13 cellular contexts compared by ENCODE assay signal in the genomic region with DNA sequence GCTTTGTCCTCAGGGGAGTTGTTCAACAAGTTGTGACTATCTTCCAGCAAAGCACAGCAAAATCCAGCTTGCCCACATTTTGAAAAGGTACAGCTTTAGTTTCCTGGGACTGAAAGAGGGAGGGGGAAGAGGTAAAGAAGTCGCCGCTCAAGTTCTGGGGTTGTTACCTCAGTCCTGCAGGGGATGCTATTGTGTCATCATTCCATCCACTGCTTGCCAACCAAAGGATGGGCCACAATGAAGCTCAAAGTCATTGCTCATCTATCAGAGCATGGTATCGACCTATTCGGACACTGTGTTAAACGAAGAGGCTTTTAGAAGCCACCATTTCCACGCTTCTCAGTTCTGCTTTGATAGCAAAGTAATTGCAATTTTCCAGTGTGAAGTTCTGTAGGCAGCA. TPM values are rescaled to one million over a fixed set of nuclear protein-coding genes. Genes with fewer than 3 reads are reported as not detected.
DNase-seq lines count a peak whose midpoint lies in the region; ATAC-seq, FAIRE-seq and TF ChIP-seq lines count a peak whose summit lies in the region.
"Had no signal": no experiment of that assay in that cellular context is flagged by ENCODE, and none has a peak within 500 bp of the region (broad histone marks: within the 10 kb centered on the region; RNA-seq: fewer than 3 reads in every experiment).

No MANE protein-coding gene starts in this region.

- WGBS in tibial nerve, 2 donors, result 35 to 53% methylated on average over 6 of the region's 6 CpGs

- no peaks in the 10 kb centered on the region for H3K4me1 ChIP-seq in DND-41 (ENCODE audit: insufficient read depth, low read length)
- no peaks in the 10 kb centered on the region for H3K4me1 ChIP-seq in astrocyte (ENCODE audit: insufficient read depth, low read length)
- H3K4me1 ChIP-seq in left lung, result no peaks in the 10 kb centered on the region
- no peaks in the 10 kb centered on the region for H3K4me1 ChIP-seq in tibial nerve

- no peak overlapping the region for H3K4me3 Mint-ChIP-seq in astrocyte (ENCODE audit: unreplicated experiment)

- TF ChIP-seq EP300 in tibial nerve (IDR thresholded peaks at IDR 0.05), result no peak

- intact Hi-C loops in left lung (cut with DNase I), result no loop called here

- H3K4me2 ChIP-seq in DND-41 (ENCODE audit: insufficient read depth, low read length) (no peak overlapping the region), astrocyte (ENCODE audit: low read length) (no peak overlapping the region)

- H3K27me3 ChIP-seq in DND-41 (ENCODE audit: insufficient read depth, low read length, poor library complexity) (peaks cover 6% of the 10 kb centered on the region), astrocyte (ENCODE audit: insufficient read depth, low read length) (peaks cover 2% of the 10 kb centered on the region), left lung (no peaks in the 10 kb centered on the region), tibial nerve (no peaks in the 10 kb centered on the region)

- no peak overlapping the region for H3K9ac ChIP-seq in DND-41 (ENCODE audit: low read depth, low read length)
- no peak overlapping the region for H3K9ac ChIP-seq in astrocyte (ENCODE audit: low read length)

- no peak overlapping the region for H3K27ac Mint-ChIP-seq in astrocyte (ENCODE audit: unreplicated experiment)

- TF ChIP-seq POLR2A in tibial nerve (IDR thresholded peaks at IDR 0.05), result no peak

- TF ChIP-seq CTCF in DND-41 (IDR thresholded peaks at IDR 0.05; ENCODE audit: borderline replicate concordance, extremely low read depth, low read length, poor library complexity, severe bottlenecking), result peak; percentile 32
- peak; percentile 6 for TF ChIP-seq CTCF in astrocyte (IDR thresholded peaks at IDR 0.05; ENCODE audit: insufficient read depth, low read depth, low read length)
- TF ChIP-seq CTCF in left lung (IDR thresholded peaks at IDR 0.05), result no peak
- peak in 2 of 5 experiments; percentile 9 to 29 for TF ChIP-seq CTCF in tibial nerve (IDR thresholded peaks at IDR 0.05)

- H3K79me2 ChIP-seq in DND-41 (ENCODE audit: insufficient read depth, low read length) (no peaks in the 10 kb centered on the region), astrocyte (ENCODE audit: insufficient read depth, low read length) (no peaks in the 10 kb centered on the region)

- ATAC-seq in DND-41 (ENCODE audit: insufficient read depth, low read depth), result no peak
- peak; percentile 53 for ATAC-seq in left lung
- no peak for ATAC-seq in GM18873 (IDR thresholded peaks at IDR 0.05; ENCODE audit: low FRiP score, unreplicated experiment)

- peaks cover 8% of the 10 kb centered on the region for H3K27me3 Mint-ChIP-seq in astrocyte (ENCODE audit: low read depth, unreplicated experiment)

- no peaks in the 10 kb centered on the region for H3K36me3 Mint-ChIP-seq in astrocyte (ENCODE audit: low read depth, unreplicated experiment)

- H3K36me3 ChIP-seq in DND-41 (ENCODE audit: insufficient read depth, low read length) (no peaks in the 10 kb centered on the region), astrocyte (ENCODE audit: insufficient read depth, low read length) (no peaks in the 10 kb centered on the region), left lung (no peaks in the 10 kb centered on the region), tibial nerve (no peaks in the 10 kb centered on the region)

- H3K9me3 ChIP-seq in DND-41 (ENCODE audit: insufficient read depth, low read length, severe bottlenecking), result no peaks in the 10 kb centered on the region
- H3K9me3 ChIP-seq in astrocyte (ENCODE audit: insufficient read depth, low read depth, low read length), result no peaks in the 10 kb centered on the region
- H3K9me3 ChIP-seq in left lung, result no peaks in the 10 kb centered on the region
- no peaks in the 10 kb centered on the region for H3K9me3 ChIP-seq in tibial nerve

- FAIRE-seq in astrocyte (lab: Jason Lieb, UNC), result no peak

- no peaks in the 10 kb centered on the region for H3K4me1 Mint-ChIP-seq in astrocyte (ENCODE audit: low read depth, unreplicated experiment)

- no peaks in the 10 kb centered on the region for H3K9me3 Mint-ChIP-seq in astrocyte (ENCODE audit: unreplicated experiment)

- no peak overlapping the region for H3K27ac ChIP-seq in DND-41 (ENCODE audit: low read length)
- no peak overlapping the region for H3K27ac ChIP-seq in astrocyte (ENCODE audit: low read depth, low read length)
- no peak overlapping the region for H3K27ac ChIP-seq in left lung
- no peak overlapping the region for H3K27ac ChIP-seq in tibial nerve
- H3K27ac ChIP-seq: skin epidermis had no signal

- DNase-seq in DND-41, result no peak
- peak; percentile 10 for DNase-seq in HPDE6-E6E7 (ENCODE audit: extremely low spot score)
- DNase-seq in astrocyte (ENCODE audit: low read depth), result no peak
- DNase-seq in left lung, result no peak
- no peak for DNase-seq in SK-N-DZ (ENCODE audit: low spot score)
- no peak for DNase-seq in activated CD4-positive, alpha-beta T cell treated with anti-CD3 and anti-CD28 coated beads, Interleukin-2, amount 50 U/mL, for 1 hour
- DNase-seq in tibial nerve (ENCODE audit: low spot score in 2 of 2), result no peak
- DNase-seq: effector memory CD4-positive, alpha-beta T cell; GDM1; NCI-H446; T1000 had no signal

- H4K20me1 ChIP-seq in DND-41 (ENCODE audit: insufficient read depth, low read length) (no peaks in the 10 kb centered on the region), astrocyte (ENCODE audit: insufficient read depth, low read length) (no peaks in the 10 kb centered on the region)

- H2AFZ ChIP-seq in DND-41 (ENCODE audit: low read depth, low read length) (no peak overlapping the region), astrocyte (ENCODE audit: low read depth, low read length) (no peak overlapping the region)

- no peak overlapping the region for H3K4me3 ChIP-seq in DND-41 (ENCODE audit: low read depth in 1 of 2, low read length in 2 of 2)
- no peak overlapping the region for H3K4me3 ChIP-seq in astrocyte (ENCODE audit: insufficient read depth, low read depth, low read length)
- H3K4me3 ChIP-seq in left lung, result no peak overlapping the region
- no peak overlapping the region for H3K4me3 ChIP-seq in tibial nerve
- H3K4me3 ChIP-seq: skin epidermis had no signal

RNA-seq across cellular contexts. Expression of a gene that starts 34.3 kb away (rescaled TPM):
- total RNA-seq in astrocyte (0.57 TPM in 1 of 2 replicates, not detected in the other), left lung (not detected), tibial nerve (1 to 10 TPM in 1 of 4 donors, not detected in 3; 5.4 TPM)
- 650 and 787 TPM in 2 replicates for polyA plus RNA-seq in SK-N-DZ (2014; cell fraction: cytosol; rRNA removed)
- 500 and 522 TPM in 2 replicates for polyA plus RNA-seq in SK-N-DZ (2014; cell fraction: nucleus; rRNA removed)

Comparison
In these comparisons a context has a peak if more than half of its experiments do, and no peak if none do; other contexts are left out.
1. CTCF ChIP-seq: peak in DND-41 (single experiment) and astrocyte (single experiment); none in left lung (0 of 2).